1 cellular context compared by ENCODE assay signal in the genomic region with DNA sequence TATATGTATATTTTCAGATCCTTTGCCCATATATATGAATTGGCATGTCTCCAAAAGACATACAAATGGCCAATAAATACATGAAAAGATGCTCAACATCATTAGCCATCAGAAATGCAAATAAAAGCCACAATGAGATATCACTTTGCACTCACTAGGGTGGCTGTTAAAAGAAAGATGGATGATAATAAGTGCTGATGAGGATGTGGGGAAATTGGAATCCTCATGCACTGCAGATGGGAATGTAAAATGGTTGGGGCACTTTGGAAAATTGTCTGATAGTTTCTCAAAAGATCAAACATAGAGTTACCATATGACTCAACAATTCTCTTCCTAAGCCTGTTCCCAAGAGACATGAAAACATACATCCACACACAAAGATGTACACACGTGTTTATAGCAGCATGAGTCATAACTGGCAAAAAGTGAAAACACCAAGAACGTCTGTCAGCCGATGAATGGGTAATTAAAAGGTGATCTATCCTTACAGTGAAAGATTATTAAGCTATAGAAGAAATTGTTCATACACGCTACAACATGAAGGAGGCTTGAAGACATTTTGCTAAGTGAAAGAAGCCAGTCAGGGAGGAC.
TF ChIP-seq lines count a peak whose summit lies in the region.

No MANE protein-coding gene starts in this region.

TF ChIP-seq in K562, 482 proteins besides CTCF, POLR2A, EP300 and RAD21:
- peak; percentile 14; the same call in 1 of the 2 replicates for TF ChIP-seq NFIC (IDR thresholded peaks at IDR 0.05)
- no peak for TF ChIP-seq TRIM24 (IDR thresholded peaks at IDR 0.05)
- TF ChIP-seq GATA2 (CRISPR knock-in tag; IDR thresholded peaks at IDR 0.05), result no peak
- TF ChIP-seq, protein P1, sequence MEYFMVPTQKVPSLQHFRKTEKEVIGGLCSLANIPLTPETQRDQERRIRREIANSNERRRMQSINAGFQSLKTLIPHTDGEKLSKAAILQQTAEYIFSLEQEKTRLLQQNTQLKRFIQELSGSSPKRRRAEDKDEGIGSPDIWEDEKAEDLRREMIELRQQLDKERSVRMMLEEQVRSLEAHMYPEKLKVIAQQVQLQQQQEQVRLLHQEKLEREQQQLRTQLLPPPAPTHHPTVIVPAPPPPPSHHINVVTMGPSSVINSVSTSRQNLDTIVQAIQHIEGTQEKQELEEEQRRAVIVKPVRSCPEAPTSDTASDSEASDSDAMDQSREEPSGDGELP (CRISPR knock-in tag; IDR thresholded peaks at IDR 0.05; ENCODE audit: borderline replicate concordance), result no peak
TF ChIP-seq in K562: peak in this region for 1.
